Comparison of ENCODE assay signal across 13 cellular contexts in the genomic region with DNA sequence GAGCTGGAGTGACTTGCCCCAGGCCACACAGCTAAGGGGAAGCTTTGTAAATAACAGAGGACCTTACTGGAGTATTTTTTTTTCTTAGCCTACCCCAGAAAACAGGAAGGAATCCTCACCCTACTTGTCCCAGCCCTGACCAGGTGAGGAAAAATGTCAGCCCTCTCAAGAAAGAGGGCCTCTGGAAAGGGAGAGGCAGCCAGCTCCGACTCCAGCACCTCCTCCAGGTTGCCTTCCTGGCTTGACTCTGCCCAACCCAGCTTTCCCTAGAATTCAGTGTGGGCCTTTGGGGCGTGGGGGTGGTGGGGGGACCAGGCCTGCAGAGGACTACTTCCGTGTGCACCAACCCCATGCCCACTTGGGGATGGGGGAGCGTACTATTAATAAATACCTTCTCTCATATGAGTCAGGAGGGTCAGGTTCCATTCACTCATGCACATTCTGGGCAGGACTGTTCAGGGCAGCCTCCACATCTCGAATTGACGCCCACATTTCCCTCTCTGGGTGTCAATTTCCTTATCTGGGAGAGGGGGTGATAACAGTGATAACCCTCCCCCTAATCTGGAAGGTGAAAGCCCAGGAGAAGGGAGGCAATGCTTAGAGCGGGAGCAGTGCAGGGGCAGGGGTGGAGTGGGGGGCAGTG. TPM values are rescaled to one million over a fixed set of nuclear protein-coding genes. Genes with fewer than 3 reads are reported as not detected.
DNase-seq lines count a peak whose midpoint lies in the region; ATAC-seq, FAIRE-seq and TF ChIP-seq lines count a peak whose summit lies in the region.
"Had no signal": no experiment of that assay in that cellular context is flagged by ENCODE, and none has a peak within 500 bp of the region (broad histone marks: within the 10 kb centered on the region; RNA-seq: fewer than 3 reads in every experiment).

No MANE protein-coding gene starts in this region.

- DNase-seq in HepG2 (ENCODE audit: low spot score), result no peak
- no peak for DNase-seq in right lobe of liver
- DNase-seq in T-cell, result no peak
- peak; percentile 50 for DNase-seq in glomerular visceral epithelial cell (ENCODE audit: extremely low spot score)
- DNase-seq in upper lobe of left lung, result no peak
- no peak for DNase-seq in KBM-7
- DNase-seq in germinal center (ENCODE audit: low spot score), result no peak
- DNase-seq in GM12892 (ENCODE audit: insufficient read length), result no peak
- DNase-seq: amygdala; NCI-H446; stimulated activated CD4-positive, alpha-beta T cell treated with anti-CD3 and anti-CD28 coated beads, Interleukin-12 subunit alpha, Interleukin-12 subunit beta, amount 100 ng/mL, for 4 hours had no signal

- no peaks in the 10 kb centered on the region; a peak in 1 of 5 replicates for H3K27me3 ChIP-seq in HepG2 (ENCODE audit: control insufficient read depth in 1 of 2, insufficient read depth in 2 of 2, low read length in 2 of 2)
- no peaks in the 10 kb centered on the region for H3K27me3 ChIP-seq in right lobe of liver
- H3K27me3 ChIP-seq in upper lobe of left lung, result no peaks in the 10 kb centered on the region
- H3K27me3 ChIP-seq: gastroesophageal sphincter had no signal

- peaks cover 35% of the 10 kb centered on the region for H3K79me2 ChIP-seq in HepG2 (ENCODE audit: insufficient read depth, low read length)

- TF ChIP-seq RAD21 in HepG2 (CRISPR knock-in tag; IDR thresholded peaks at IDR 0.05), result no peak

- in situ Hi-C loops in HepG2 (cut with HindIII; ENCODE audit: extremely low pct_ligation_motif_present, low pct_unique_long_range_greater_than_20kb), result no loop called here
- in situ Hi-C loops in KBM-7 (cut with MboI; ENCODE audit: low pct_unique_long_range_greater_than_20kb, low sequenced_read_pairs), result no loop called here

- 93% methylated on average over 7 of the region's 7 CpGs for WGBS in HepG2 (ENCODE audit: low lambda C conversion rate)
- WGBS in right lobe of liver (ENCODE audit: insufficient coverage, low coverage, low lambda C conversion rate, missing lambda C conversion rate), result 43% methylated on average over 2 of the region's 7 CpGs
- 63 to 70% methylated on average over 7 of the region's 7 CpGs for WGBS in upper lobe of left lung, 2 donors

- no peak overlapping the region for H3K4me2 ChIP-seq in HepG2 (ENCODE audit: low read depth, low read length)

- H3K4me1 ChIP-seq in HepG2 (ENCODE audit: insufficient read depth, low read length) (peaks cover 77% of the 10 kb centered on the region), right lobe of liver (peaks cover 0 to 10% (median 4%) of the 10 kb centered on the region in 4 donors), upper lobe of left lung (peaks cover 23 to 73% (median 60%) of the 10 kb centered on the region in 4 donors)

- no peak for FAIRE-seq in HepG2 (lab: Jason Lieb, UNC)
- FAIRE-seq in GM12892 (lab: Jason Lieb, UNC), result no peak

- H3K27ac Mint-ChIP-seq in T-cell, result peak overlapping the region; percentile 100

- TF ChIP-seq POLR2A in HepG2 (IDR thresholded peaks at IDR 0.05; ENCODE audit: insufficient read depth in 1 of 2, low read depth in 2 of 2, low read length in 2 of 2) (no peak), right lobe of liver (IDR thresholded peaks at IDR 0.05) (no peak), upper lobe of left lung (IDR thresholded peaks at IDR 0.05) (no peak), GM12892 (IDR thresholded peaks at IDR 0.05; ENCODE audit: low read depth, low read length) (no peak)

- H3K36me3 ChIP-seq in HepG2 (replicated peaks in 1 of 2; ENCODE audit: control insufficient read depth in 1 of 2, insufficient read depth in 2 of 2, low read length in 2 of 2) (peaks cover 0 to 3% of the 10 kb centered on the region in 2 experiments; a peak in 2 of 5 replicates), right lobe of liver (no peaks in the 10 kb centered on the region), upper lobe of left lung (no peaks in the 10 kb centered on the region)
- H3K36me3 ChIP-seq: gastroesophageal sphincter had no signal

- intact Hi-C loops in HepG2 (cut with micrococcal nuclease; ENCODE audit: unreplicated experiment) (no loop called here), right lobe of liver (cut with DNase I) (no loop called here)

- H3K27me3 Mint-ChIP-seq in T-cell, result no peaks in the 10 kb centered on the region

- no peak overlapping the region for H3K4me3 ChIP-seq in HepG2 (replicated peaks in 1 of 3; ENCODE audit: insufficient read depth in 1 of 3, low read depth in 2 of 3, low read length in 3 of 3)
- no peak overlapping the region for H3K4me3 ChIP-seq in right lobe of liver
- H3K4me3 ChIP-seq in upper lobe of left lung, result no peak overlapping the region
- H3K4me3 ChIP-seq: gastroesophageal sphincter had no signal

- TF ChIP-seq CTCF in HepG2 (CRISPR knock-in tag; IDR thresholded peaks at IDR 0.05), result no peak
- TF ChIP-seq CTCF in right lobe of liver (IDR thresholded peaks at IDR 0.05), result no peak
- TF ChIP-seq CTCF in upper lobe of left lung (IDR thresholded peaks at IDR 0.05), result no peak

- H3K27ac ChIP-seq in HepG2 (ENCODE audit: extremely low read length, insufficient read depth, low read length) (no peak overlapping the region), right lobe of liver (peak overlapping the region in 1 of 3 donors; percentile 69), upper lobe of left lung (peak overlapping the region in 3 of 4 donors; percentile 83 to 94 (median 85))

- CTCF ChIA-PET in HepG2 (lab: Yijun Ruan, JAX; ENCODE audit: low intra/inter-chr PET ratio, low total read pairs), result no interaction called here
- CTCF ChIA-PET in T-cell (lab: Charles Lee), result interaction anchor here (0.7 kb wide), 2 partner anchors 13 to 23 kb away, joined by 3 to 11 read pairs; no protein-coding TSS in a partner anchor

- ATAC-seq in HepG2 (no peak), right lobe of liver (no peak), T-cell (replicated peaks in 1 of 4) (no peak), upper lobe of left lung (ENCODE audit: low FRiP score in 2 of 2) (no peak)
- ATAC-seq: activated CD4-positive, CD25-positive, alpha-beta regulatory T cell treated with anti-CD3 and anti-CD28 coated beads, Interleukin-2, amount 50 U/mL, for 24 hours; gastroesophageal sphincter had no signal

- peaks cover 15% of the 10 kb centered on the region for H3K36me3 Mint-ChIP-seq in T-cell

- POLR2A ChIA-PET in HepG2 (lab: Yijun Ruan, JAX) (interaction anchor here (1.0 kb wide), 1 partner anchor 12 kb away, joined by 5 read pairs; no protein-coding TSS in a partner anchor), T-cell (lab: Charles Lee) (interaction anchor here (0.6 to 1.2 kb wide), 6 partner anchors 11 to 1364 kb away, joined by 3 to 13 read pairs (median 3); no protein-coding TSS in a partner anchor)

- TF ChIP-seq EP300 in HepG2 (IDR thresholded peaks at IDR 0.05; ENCODE audit: low read depth in 2 of 2, low read length in 2 of 2) (no peak), HepG2 (CRISPR knock-in tag; IDR thresholded peaks at IDR 0.05; ENCODE audit: borderline replicate concordance) (no peak), upper lobe of left lung (IDR thresholded peaks at IDR 0.05) (no peak)

- H2AFZ ChIP-seq in HepG2 (ENCODE audit: low read length), result no peak overlapping the region

- H3K4me3 Mint-ChIP-seq in T-cell, result peak overlapping the region; percentile 58 to 94 (median 73)

- BruUV-seq in HepG2 (replicated peaks; lab: Mats Ljungman, UMichigan), result no TSS peak

- no peak overlapping the region for H3K9ac ChIP-seq in HepG2 (ENCODE audit: insufficient read depth, low read depth, low read length)

- H3K4me1 Mint-ChIP-seq in T-cell, result peaks cover 83 to 88% (median 88%) of the 10 kb centered on the region in 3 donors

- H3K9me3 Mint-ChIP-seq in T-cell, result no peaks in the 10 kb centered on the region

- peaks cover 11% of the 10 kb centered on the region; the same call in 1 of the 2 replicates for H4K20me1 ChIP-seq in HepG2 (ENCODE audit: insufficient read depth, low read length)

- H3K9me3 ChIP-seq in HepG2 (ENCODE audit: low read length) (no peaks in the 10 kb centered on the region), right lobe of liver (no peaks in the 10 kb centered on the region), upper lobe of left lung (no peaks in the 10 kb centered on the region)
- H3K9me3 ChIP-seq: gastroesophageal sphincter had no signal

RNA-seq across cellular contexts. Expression of a gene that starts 5.2 kb away (rescaled TPM):
- 11.0 and 14.6 TPM in 2 replicates for total RNA-seq in HepG2 (2016; rRNA removed; fragmentation: Illumina TruSeq; extraction: Trizol)
- total RNA-seq in HepG2 (2016; cell fraction: cytosol; rRNA removed; fragmentation: Illumina TruSeq; extraction: Trizol; ENCODE audit: low read depth), result 10.8 and 12.5 TPM in 2 replicates
- total RNA-seq in HepG2 (2016; cell fraction: insoluble cytoplasmic fraction; rRNA removed; fragmentation: Illumina TruSeq; extraction: Trizol), result 9.8 and 14.8 TPM in 2 replicates
- 18.2 and 24.9 TPM in 2 replicates for total RNA-seq in HepG2 (2016; cell fraction: membrane; rRNA removed; fragmentation: Illumina TruSeq; extraction: Trizol)
- total RNA-seq in HepG2 (2016; cell fraction: nucleus; rRNA removed; fragmentation: Illumina TruSeq; extraction: Trizol), result 14.1 and 17.3 TPM in 2 replicates
- 31.3 and 32.2 TPM in 2 replicates for polyA plus RNA-seq in HepG2 (2011; rRNA removed)
- 28.4 and 38.7 TPM in 2 replicates for polyA plus RNA-seq in HepG2 (2011; cell fraction: cytosol; rRNA removed)
- polyA plus RNA-seq in HepG2 (2011; cell fraction: nucleus; rRNA removed), result 37.5 and 40.2 TPM in 2 replicates
- 10.8 and 12.9 TPM in 2 replicates for polyA plus RNA-seq in HepG2 (2012)
- polyA plus RNA-seq in HepG2 (2016; cell fraction: cytosol; fragmentation: Illumina TruSeq; extraction: Trizol; ENCODE audit: low read depth), result 19.8 and 23.7 TPM in 2 replicates
- polyA plus RNA-seq in HepG2 (2016; cell fraction: insoluble cytoplasmic fraction; fragmentation: Illumina TruSeq; extraction: Trizol; ENCODE audit: low read depth), result 19.7 and 25.0 TPM in 2 replicates
- polyA plus RNA-seq in HepG2 (2016; cell fraction: membrane; fragmentation: Illumina TruSeq; extraction: Trizol; ENCODE audit: low read depth), result 27.0 and 27.4 TPM in 2 replicates
- polyA plus RNA-seq in HepG2 (2016; cell fraction: nucleus; fragmentation: Illumina TruSeq; extraction: Trizol; ENCODE audit: insufficient read depth, low read depth), result 24.9 and 31.1 TPM in 2 replicates
- 46.1 and 174 TPM in 2 replicates for polyA minus RNA-seq in HepG2 (2011; rRNA and poly(A)+ RNA removed; ENCODE audit: low replicate concordance)
- polyA minus RNA-seq in HepG2 (2011; cell fraction: cytosol; rRNA and poly(A)+ RNA removed), result 32.2 and 38.9 TPM in 2 replicates
- polyA minus RNA-seq in HepG2 (2011; cell fraction: nucleus; rRNA and poly(A)+ RNA removed), result 32.4 and 35.6 TPM in 2 replicates
- 10 to 100 TPM in 2 of 6 experiments, 1 to 10 TPM in 4; 3.7 to 16.2 (median 5.0) TPM for total RNA-seq in right lobe of liver
- 100 to 1,000 TPM; 137 to 158 (median 145) TPM for total RNA-seq in T-cell
- 100 to 1,000 TPM in 2 of 6 donors, 10 to 100 TPM in 4; 33.5 to 145 (median 45.5) TPM for total RNA-seq in upper lobe of left lung
- polyA plus RNA-seq in GM12892 (2012; ENCODE audit: missing spikeins), result 32.0 TPM

RNA-seq across cellular contexts. Expression of a gene that starts 15.5 kb away (rescaled TPM):
- 1.4 and 1.8 TPM in 2 replicates for total RNA-seq in HepG2 (2016; rRNA removed; fragmentation: Illumina TruSeq; extraction: Trizol)
- total RNA-seq in HepG2 (2016; cell fraction: cytosol; rRNA removed; fragmentation: Illumina TruSeq; extraction: Trizol; ENCODE audit: low read depth), result 0.40 and 0.44 TPM in 2 replicates
- 1.3 TPM in 2 replicates for total RNA-seq in HepG2 (2016; cell fraction: insoluble cytoplasmic fraction; rRNA removed; fragmentation: Illumina TruSeq; extraction: Trizol)
- total RNA-seq in HepG2 (2016; cell fraction: membrane; rRNA removed; fragmentation: Illumina TruSeq; extraction: Trizol), result 1.3 and 1.4 TPM in 2 replicates
- 2.7 and 3.3 TPM in 2 replicates for total RNA-seq in HepG2 (2016; cell fraction: nucleus; rRNA removed; fragmentation: Illumina TruSeq; extraction: Trizol)
- polyA plus RNA-seq in HepG2 (2011; rRNA removed), result 1.1 and 1.3 TPM in 2 replicates
- 0.43 and 0.51 TPM in 2 replicates for polyA plus RNA-seq in HepG2 (2011; cell fraction: cytosol; rRNA removed)
- 9.3 TPM in 2 replicates for polyA plus RNA-seq in HepG2 (2011; cell fraction: nucleus; rRNA removed)
- polyA plus RNA-seq in HepG2 (2012), result 4.2 and 6.2 TPM in 2 replicates
- 0.32 and 0.34 TPM in 2 replicates for polyA plus RNA-seq in HepG2 (2016; cell fraction: cytosol; fragmentation: Illumina TruSeq; extraction: Trizol; ENCODE audit: low read depth)
- 2.6 and 3.8 TPM in 2 replicates for polyA plus RNA-seq in HepG2 (2016; cell fraction: insoluble cytoplasmic fraction; fragmentation: Illumina TruSeq; extraction: Trizol; ENCODE audit: low read depth)
- polyA plus RNA-seq in HepG2 (2016; cell fraction: membrane; fragmentation: Illumina TruSeq; extraction: Trizol; ENCODE audit: low read depth), result 0.70 and 0.76 TPM in 2 replicates
- 16.0 and 18.9 TPM in 2 replicates for polyA plus RNA-seq in HepG2 (2016; cell fraction: nucleus; fragmentation: Illumina TruSeq; extraction: Trizol; ENCODE audit: insufficient read depth, low read depth)
- polyA minus RNA-seq in HepG2 (2011; rRNA and poly(A)+ RNA removed; ENCODE audit: low replicate concordance), result 2.1 and 4.2 TPM in 2 replicates
- 1.8 and 2.5 TPM in 2 replicates for polyA minus RNA-seq in HepG2 (2011; cell fraction: cytosol; rRNA and poly(A)+ RNA removed)
- 3.6 and 4.4 TPM in 2 replicates for polyA minus RNA-seq in HepG2 (2011; cell fraction: nucleus; rRNA and poly(A)+ RNA removed)
- total RNA-seq in right lobe of liver, result 10 to 100 TPM in 3 of 6 experiments, 1 to 10 TPM in 3; 3.7 to 20.0 (median 9.3) TPM
- 100 to 1,000 TPM in 1 of 5 donors, 10 to 100 TPM in 4; 87.7 to 106 (median 96.0) TPM for total RNA-seq in T-cell
- 10 to 100 TPM in 5 of 6 donors, 1 to 10 TPM in 1; 9.3 to 47.1 (median 20.4) TPM for total RNA-seq in upper lobe of left lung
- polyA plus RNA-seq in GM12892 (2012; ENCODE audit: missing spikeins), result 2.1 TPM
